Comparison of ENCODE assay signal across 18 cellular contexts in genomic region chr11:19336331-19336730, GRCh38.
A peak's percentile ranks its signal among the peaks of the same experiment; 100 is the strongest.
DNase-seq lines count a peak whose midpoint lies in the region; TF ChIP-seq lines count a peak whose summit lies in the region.
"Had no signal": no experiment of that assay in that cellular context is flagged by ENCODE, and none has a peak within 500 bp of the region (broad histone marks: within the 10 kb centered on the region; RNA-seq: fewer than 3 reads in every experiment).

No MANE protein-coding gene starts in this region.

- H3K27ac ChIP-seq in tibial artery = no peak overlapping the region
- H3K27ac ChIP-seq: 22Rv1, A549, C4-2B had no signal

- no peaks in the 10 kb centered on the region for H3K9me3 ChIP-seq in tibial artery
- H3K9me3 ChIP-seq: A549 had no signal

- intact Hi-C loops in tibial artery (cut with DNase I; ENCODE audit: low total_unique reads) = no loop called here

- peaks cover 0 to 26% of the 10 kb centered on the region in 2 donors for H3K27me3 ChIP-seq in tibial artery

- no peaks in the 10 kb centered on the region for H3K4me1 ChIP-seq in tibial artery
- H3K4me1 ChIP-seq: A549 had no signal

- no peaks in the 10 kb centered on the region for H3K36me3 ChIP-seq in tibial artery

- DNase-seq in NCI-H748 (lab: John Stamatoyannopoulos, UW; ENCODE audit: unreplicated experiment) = peak; percentile 14
- no peak for DNase-seq in NCI-H748 treated with DMSO at 0.1 percent for 48 hours (lab: John Stamatoyannopoulos, UW)
- peak; percentile 93 to 97 for DNase-seq in NCI-H526 (lab: John Stamatoyannopoulos, UW)
- peak; percentile 97 for DNase-seq in SW480 (ENCODE audit: low spot score)
- no peak for DNase-seq in GM13977 (ENCODE audit: low spot score)
- no peak for DNase-seq in effector CD8-positive, alpha-beta T cell (lab: John Stamatoyannopoulos, UW)
- no peak for DNase-seq in tibial artery
- DNase-seq: AML-193; CD4-positive, alpha-beta T cell; CD8-positive, alpha-beta T cell; DMS 273 treated with DMSO at 0.1 percent for 48 hours; DMS153; DMS53; DMS79 treated with DMSO at 0.1 percent for 48 hours; GF-D8 had no signal

- TF ChIP-seq CTCF in GM13977 (IDR thresholded peaks at IDR 0.05; ENCODE audit: extremely low read depth, insufficient read depth, missing control alignments) (no peak), tibial artery (IDR thresholded peaks at IDR 0.05) (no peak)

- in situ Hi-C loops in GM13977 (cut with MboI; ENCODE audit: low pct_unique_long_range_greater_than_20kb, low sequenced_read_pairs, unreplicated experiment) = no loop called here

- H3K4me3 ChIP-seq in tibial artery = no peak overlapping the region
- H3K4me3 ChIP-seq: A549 had no signal

Comparison
In these comparisons a context has a peak if more than half of its experiments do, and no peak if none do; other contexts are left out.
1. DNase-seq: peak in NCI-H748 (single experiment), NCI-H526 (2 of 2) and SW480 (single experiment); none in NCI-H748 treated with DMSO at 0.1 percent for 48 hours (single experiment), GM13977 (single experiment), effector CD8-positive, alpha-beta T cell (single experiment) and tibial artery (0 of 2).